ENCODE assay signal across 14 cellular contexts in genomic region chr7:30525409-30525808, GRCh38. TPM values are rescaled to one million over a fixed set of nuclear protein-coding genes. Genes with fewer than 3 reads are reported as not detected.
DNase-seq lines count a peak whose midpoint lies in the region; ATAC-seq and TF ChIP-seq lines count a peak whose summit lies in the region.
"Had no signal": no experiment of that assay in that cellular context is flagged by ENCODE, and none has a peak within 500 bp of the region (broad histone marks: within the 10 kb centered on the region; RNA-seq: fewer than 3 reads in every experiment).

No MANE protein-coding gene starts in this region.

- H3K4me1 ChIP-seq in HCT116 (ENCODE audit: control insufficient read depth in 1 of 2, insufficient read depth in 2 of 2, low read length in 2 of 2) (no peaks in the 10 kb centered on the region), duodenal mucosa (ENCODE audit: control insufficient read depth in 1 of 2, insufficient read depth in 2 of 2, low read length in 2 of 2) (peaks cover 29 to 40% of the 10 kb centered on the region in 2 donors), osteoblast (ENCODE audit: insufficient read depth, low read length) (peaks cover 17% of the 10 kb centered on the region), mucosa of descending colon (ENCODE audit: low read depth) (peaks cover 11% of the 10 kb centered on the region)

- H3K79me2 ChIP-seq in HCT116 (ENCODE audit: insufficient read depth, low read length), result no peaks in the 10 kb centered on the region
- H3K79me2 ChIP-seq in osteoblast (ENCODE audit: insufficient read depth, low read length), result no peaks in the 10 kb centered on the region

- intact Hi-C loops in HCT116 (cut with micrococcal nuclease), result no loop called here
- intact Hi-C loops in mucosa of descending colon (cut with DNase I, micrococcal nuclease), result no loop called here

- TF ChIP-seq CTCF in HCT116 (IDR thresholded peaks at IDR 0.05 in 2 of 3, conservative IDR thresholded peaks at IDR 0.05 in 1 of 3; ENCODE audit: borderline replicate concordance in 1 of 3, insufficient read depth in 1 of 3, low read depth in 2 of 3, low read length in 2 of 3), result no peak
- no peak for TF ChIP-seq CTCF in VCaP (conservative IDR thresholded peaks at IDR 0.05)
- TF ChIP-seq CTCF in osteoblast (IDR thresholded peaks at IDR 0.05; ENCODE audit: extremely low read depth, low read depth, low read length), result no peak
- TF ChIP-seq CTCF in mucosa of descending colon (IDR thresholded peaks at IDR 0.05), result no peak

- TF ChIP-seq RAD21 in HCT116 (IDR thresholded peaks at IDR 0.05; ENCODE audit: low read depth), result no peak

- no peak overlapping the region for H3K27ac ChIP-seq in HCT116 (ENCODE audit: low read depth, low read length)
- peak overlapping the region; percentile 98 for H3K27ac ChIP-seq in VCaP
- H3K27ac ChIP-seq in duodenal mucosa (ENCODE audit: low read depth, low read length), result peak overlapping the region; percentile 47
- no peak overlapping the region for H3K27ac ChIP-seq in osteoblast (ENCODE audit: low read depth, low read length)
- H3K27ac ChIP-seq: BLaER1 treated with 17β-estradiol and CSF1 and Interleukin-3, amounts not matched to agents 10 nM and 100 nM had no signal

- no peak overlapping the region for H3K4me2 ChIP-seq in HCT116 (ENCODE audit: low read length)
- H3K4me2 ChIP-seq in osteoblast (ENCODE audit: insufficient read depth, low read length), result no peak overlapping the region
- H3K4me2 ChIP-seq: BLaER1 treated with 17β-estradiol and CSF1 and Interleukin-3, amounts not matched to agents 10 nM and 100 nM had no signal

- no peak for TF ChIP-seq POLR2A in HCT116 (IDR thresholded peaks at IDR 0.05; ENCODE audit: borderline replicate concordance, extremely low read depth, insufficient read depth, insufficient read length)

- CTCF ChIA-PET in HCT116 (lab: Charles Lee), result no interaction called here

- RAD21 ChIA-PET in HCT116 (lab: Charles Lee; ENCODE audit: low non-redundant PET in 1 of 2, low total read pairs in 2 of 2, uncharacterized antibody in 2 of 2, unreplicated experiment in 2 of 2), result no interaction called here

- H3K9me2 ChIP-seq in HCT116 (ENCODE audit: insufficient read depth), result no peaks in the 10 kb centered on the region

- no peaks in the 10 kb centered on the region for H3K27me3 ChIP-seq in HCT116 (ENCODE audit: insufficient read depth, low read length)
- no peaks in the 10 kb centered on the region for H3K27me3 ChIP-seq in duodenal mucosa (ENCODE audit: control insufficient read depth in 1 of 2, insufficient read depth in 2 of 2, low read length in 2 of 2)
- H3K27me3 ChIP-seq in osteoblast (ENCODE audit: insufficient read depth, low read length), result no peaks in the 10 kb centered on the region
- H3K27me3 ChIP-seq: BLaER1 treated with 17β-estradiol and CSF1 and Interleukin-3, amounts not matched to agents 10 nM and 100 nM had no signal

- POLR2A ChIA-PET in HCT116 (lab: Charles Lee), result no interaction called here

- H3K9me3 ChIP-seq in HCT116 (ENCODE audit: control insufficient read depth in 1 of 2, insufficient read depth in 1 of 2, low read depth in 1 of 2, low read length in 2 of 2) (no peaks in the 10 kb centered on the region), duodenal mucosa (ENCODE audit: control insufficient read depth in 1 of 2, low read length in 2 of 2) (no peaks in the 10 kb centered on the region), osteoblast (ENCODE audit: low read depth, low read length) (no peaks in the 10 kb centered on the region), mucosa of descending colon (no peaks in the 10 kb centered on the region)
- H3K9me3 ChIP-seq: BLaER1 treated with 17β-estradiol and CSF1 and Interleukin-3, amounts not matched to agents 10 nM and 100 nM; HAP-1 had no signal

- no peak overlapping the region for H3K4me3 ChIP-seq in HCT116 (replicated peaks in 1 of 2; ENCODE audit: low read depth in 1 of 2, low read length in 2 of 2)
- H3K4me3 ChIP-seq in duodenal mucosa (ENCODE audit: low read depth in 1 of 2, low read length in 2 of 2), result no peak overlapping the region
- no peak overlapping the region for H3K4me3 ChIP-seq in osteoblast (ENCODE audit: insufficient read depth, low read length)
- no peak overlapping the region for H3K4me3 ChIP-seq in mucosa of descending colon
- H3K4me3 ChIP-seq: BLaER1 treated with 17β-estradiol and CSF1 and Interleukin-3, amounts not matched to agents 10 nM and 100 nM; HAP-1 had no signal

- no peaks in the 10 kb centered on the region for H4K20me1 ChIP-seq in HCT116 (ENCODE audit: insufficient read depth)
- H4K20me1 ChIP-seq in osteoblast (ENCODE audit: insufficient read depth, low read length), result no peaks in the 10 kb centered on the region
- H4K20me1 ChIP-seq: BLaER1 treated with 17β-estradiol and CSF1 and Interleukin-3, amounts not matched to agents 10 nM and 100 nM had no signal

- H3K9ac ChIP-seq in HCT116 (ENCODE audit: low read length) (no peak overlapping the region), duodenal mucosa (ENCODE audit: low read depth in 1 of 2, low read length in 2 of 2) (no peak overlapping the region)
- H3K9ac ChIP-seq: BLaER1 treated with 17β-estradiol and CSF1 and Interleukin-3, amounts not matched to agents 10 nM and 100 nM had no signal

- no peak for DNase-seq in HCT116 (ENCODE audit: low read depth, low spot score)
- peak; percentile 50 for DNase-seq in osteoblast (ENCODE audit: insufficient read length, low spot score, missing footprints)
- DNase-seq in C1 segment of cervical spinal cord (lab: John Stamatoyannopoulos, UW), result no peak
- DNase-seq in mucosa of descending colon, result no peak
- DNase-seq: ACHN; Calu3; CD4-positive, alpha-beta T cell; DMS 273 treated with DMSO at 0.1 percent for 48 hours; HFFc6 had no signal

- ATAC-seq in HCT116 (no peak), GM21786 (IDR thresholded peaks at IDR 0.05; ENCODE audit: unreplicated experiment) (no peak), mucosa of descending colon (no peak)

- H2AFZ ChIP-seq in HCT116 (ENCODE audit: low read depth, low read length, poor library complexity, severe bottlenecking), result no peak overlapping the region
- H2AFZ ChIP-seq in osteoblast (ENCODE audit: low read length), result no peak overlapping the region

- no peaks in the 10 kb centered on the region for H3K36me3 ChIP-seq in HCT116 (ENCODE audit: control insufficient read depth in 1 of 2, insufficient read depth in 2 of 2, low read length in 2 of 2)
- H3K36me3 ChIP-seq in duodenal mucosa (ENCODE audit: control insufficient read depth in 1 of 2, insufficient read depth in 2 of 2, low read length in 2 of 2), result no peaks in the 10 kb centered on the region
- H3K36me3 ChIP-seq in osteoblast (ENCODE audit: insufficient read depth, low read length), result no peaks in the 10 kb centered on the region
- H3K36me3 ChIP-seq in mucosa of descending colon (ENCODE audit: low read depth), result no peaks in the 10 kb centered on the region
- H3K36me3 ChIP-seq: BLaER1 treated with 17β-estradiol and CSF1 and Interleukin-3, amounts not matched to agents 10 nM and 100 nM; HAP-1 had no signal

- no TSS peak for BruUV-seq in HCT116 (replicated peaks; lab: Mats Ljungman, UMichigan)

TF ChIP-seq in HCT116, 20 proteins besides CTCF, POLR2A, EP300 and RAD21:
- TF ChIP-seq SP1 (IDR thresholded peaks at IDR 0.05; ENCODE audit: low read depth) (no peak), TCF7L2 (IDR thresholded peaks at IDR 0.05; ENCODE audit: borderline replicate concordance, extremely low read depth, insufficient read depth, insufficient read length) (peak; percentile 76)

RNA-seq across cellular contexts. Expression of gene GGCT, which starts 20.8 kb away (rescaled TPM):
- total RNA-seq in HCT116 (2021; ENCODE audit: unreplicated experiment) (60.6 TPM), osteoblast (24.2 and 26.8 TPM in 2 replicates), mucosa of descending colon (10 to 100 TPM; 29.9 to 50.2 (median 32.8) TPM)
- polyA plus RNA-seq in HCT116 (2012), result 26.4 and 31.8 TPM in 2 replicates

RNA-seq across cellular contexts. Expression of gene NOD1, which starts 46.8 kb away (rescaled TPM):
- total RNA-seq in HCT116 (2021; ENCODE audit: unreplicated experiment), result 5.9 TPM
- polyA plus RNA-seq in HCT116 (2012), result 2.4 and 2.8 TPM in 2 replicates
- 7.6 and 7.7 TPM in 2 replicates for total RNA-seq in osteoblast
- 10 to 100 TPM; 13.2 to 14.4 (median 13.2) TPM for total RNA-seq in mucosa of descending colon

Comparison
In these comparisons a context has a peak if more than half of its experiments do, and no peak if none do; other contexts are left out.
1. H3K27ac ChIP-seq: peak in VCaP (single experiment) and duodenal mucosa (single experiment); none in HCT116 (single experiment) and osteoblast (single experiment).